In the genomic region with DNA sequence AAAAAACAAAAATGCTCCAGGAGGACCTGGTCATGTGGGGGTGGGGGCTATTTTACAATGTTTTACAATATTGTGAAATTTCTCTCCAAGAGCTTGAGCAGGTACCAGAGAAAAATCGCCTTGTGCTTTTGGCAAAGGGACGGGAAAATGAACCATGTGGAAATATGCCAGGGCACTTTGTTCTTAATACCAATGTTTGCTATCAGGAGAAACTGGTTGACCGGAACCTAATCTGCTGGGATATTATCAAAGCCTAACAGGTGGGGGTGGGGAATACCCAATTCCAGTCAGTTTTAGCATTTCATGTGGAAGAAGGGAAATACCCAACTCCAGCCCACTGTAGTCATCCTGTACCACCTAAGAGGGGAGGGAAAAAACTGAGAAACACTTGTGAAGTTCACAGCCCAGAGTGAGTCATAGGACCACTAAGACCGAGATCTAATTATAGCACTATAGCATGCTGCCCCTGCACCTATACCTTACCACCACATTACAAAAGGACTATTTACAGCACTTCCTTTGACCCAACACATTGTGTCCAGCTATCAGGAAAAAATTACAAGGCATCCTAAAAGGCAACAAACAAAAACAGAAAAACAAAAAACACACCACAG, we compare ENCODE assay signal across 14 cellular contexts.
DNase-seq lines count a peak whose midpoint lies in the region; ATAC-seq and TF ChIP-seq lines count a peak whose summit lies in the region.
"Had no signal": no experiment of that assay in that cellular context is flagged by ENCODE, and none has a peak within 500 bp of the region (broad histone marks: within the 10 kb centered on the region; RNA-seq: fewer than 3 reads in every experiment).

No MANE protein-coding gene starts in this region.

- H3K27ac ChIP-seq in IMR-90 (ENCODE audit: insufficient read depth, low read length) (no peak overlapping the region), mesenchymal stem cell (ENCODE audit: low read length, poor library complexity, severe bottlenecking) (no peak overlapping the region)
- H3K27ac ChIP-seq: colonic mucosa, RWPE1, thyroid gland had no signal

- H2BK12ac ChIP-seq in mesenchymal stem cell (ENCODE audit: low read length in 2 of 2): no peak overlapping the region

- TF ChIP-seq CTCF in GM12865 (IDR thresholded peaks at IDR 0.05; ENCODE audit: insufficient read depth, low read depth, low read length, missing control alignments): no peak
- no peak for TF ChIP-seq CTCF in IMR-90 (conservative IDR thresholded peaks at IDR 0.05; ENCODE audit: low read depth, low read length)

- DNase-seq in GM12865 (ENCODE audit: low read depth) (peak; percentile 8), IMR-90 (peak; percentile 21), mesenchymal stem cell (peak; percentile 55), kidney tubule cell (ENCODE audit: low spot score) (no peak)
- no peak for DNase-seq in stimulated activated CD4-positive, alpha-beta T cell treated with anti-CD3 and anti-CD28 coated beads, Interleukin-12 subunit alpha, Interleukin-12 subunit beta, amount 100 ng/mL, for 4 hours
- DNase-seq: activated gamma-delta T cell treated with Interleukin-2 at 50 U/mL for 16 hours; colonic mucosa; foreskin fibroblast; NCI-H774; stimulated activated CD4-positive, alpha-beta T cell treated with anti-CD3 and anti-CD28 coated beads, Interleukin-2, amount 100 ng/mL, for 48 hours; thyroid gland had no signal

- TF ChIP-seq RAD21 in IMR-90 (IDR thresholded peaks at IDR 0.05; ENCODE audit: low read length): no peak

- H3K14ac ChIP-seq in IMR-90 (replicated peaks; ENCODE audit: low read depth, low read length) (no peak overlapping the region), mesenchymal stem cell (ENCODE audit: low read length in 2 of 2) (no peak overlapping the region)

- H3K4ac ChIP-seq in IMR-90 (ENCODE audit: low read depth, low read length): no peak overlapping the region
- H3K4ac ChIP-seq in mesenchymal stem cell (ENCODE audit: low read depth in 1 of 2, low read length in 2 of 2): no peak overlapping the region

- TF ChIP-seq POLR2A in IMR-90 (IDR thresholded peaks at IDR 0.05; ENCODE audit: low read depth, low read length): no peak

- H3K9ac ChIP-seq in IMR-90 (ENCODE audit: low read depth, low read length): no peak overlapping the region
- H3K9ac ChIP-seq in mesenchymal stem cell (ENCODE audit: low read length): no peak overlapping the region

- no peak overlapping the region for H2AK9ac ChIP-seq in IMR-90 (replicated peaks; ENCODE audit: low read depth, low read length, poor library complexity)

- H2BK120ac ChIP-seq in IMR-90 (ENCODE audit: low read depth, low read length) (no peak overlapping the region), mesenchymal stem cell (ENCODE audit: low read depth, low read length) (no peak overlapping the region)

- ATAC-seq in GM19025 (IDR thresholded peaks at IDR 0.05; ENCODE audit: low read depth, unreplicated experiment) (peak; percentile 57), IMR-90 (ENCODE audit: low read depth) (no peak), HG02840 (IDR thresholded peaks at IDR 0.05; ENCODE audit: low FRiP score, unreplicated experiment) (no peak)

- H2AFZ ChIP-seq in IMR-90 (replicated peaks; ENCODE audit: low read length, poor library complexity) (no peak overlapping the region), mesenchymal stem cell (ENCODE audit: low read depth, low read length) (no peak overlapping the region)

- H3K9me3 ChIP-seq in IMR-90 (ENCODE audit: control insufficient read depth, insufficient read depth, low read length) (no peaks in the 10 kb centered on the region), mesenchymal stem cell (ENCODE audit: control insufficient read depth, low read length) (peaks cover 10% of the 10 kb centered on the region)
- H3K9me3 ChIP-seq: colonic mucosa, thyroid gland had no signal

- H3K18ac ChIP-seq in IMR-90 (ENCODE audit: low read depth, low read length) (no peak overlapping the region), mesenchymal stem cell (ENCODE audit: low read depth in 1 of 2, low read length in 2 of 2) (no peak overlapping the region)

- H4K20me1 ChIP-seq in IMR-90 (ENCODE audit: insufficient read depth, low read length): no peaks in the 10 kb centered on the region

- no peaks in the 10 kb centered on the region for H3K9me1 ChIP-seq in IMR-90 (ENCODE audit: insufficient read depth, low read length)

- POLR2A ChIA-PET in IMR-90 (lab: Charles Lee; ENCODE audit: unreplicated experiment): no interaction called here

- H4K8ac ChIP-seq in IMR-90 (ENCODE audit: low read depth in 2 of 2, low read length in 2 of 2) (no peak overlapping the region), mesenchymal stem cell (ENCODE audit: low read length) (no peak overlapping the region)

- H2AK5ac ChIP-seq in IMR-90 (ENCODE audit: low read depth, low read length): no peak overlapping the region
- H2AK5ac ChIP-seq in mesenchymal stem cell (ENCODE audit: low read length, severe bottlenecking): no peak overlapping the region

- no peak overlapping the region for H3K56ac ChIP-seq in IMR-90 (ENCODE audit: extremely low read depth, insufficient read depth, low read length)

- in situ Hi-C loops in IMR-90 (cut with MboI; ENCODE audit: low sequenced_read_pairs): no loop called here

- intact Hi-C loops in IMR-90 (cut with micrococcal nuclease): no loop called here

- H3K4me3 ChIP-seq in GM12865 (ENCODE audit: low read depth, low read length): no peak overlapping the region
- no peak overlapping the region for H3K4me3 ChIP-seq in IMR-90 (ENCODE audit: insufficient read depth, low read depth, low read length)
- H3K4me3 ChIP-seq in mesenchymal stem cell (ENCODE audit: insufficient read depth in 1 of 2, low read depth in 1 of 2, low read length in 2 of 2): no peak overlapping the region
- H3K4me3 ChIP-seq: colonic mucosa, thyroid gland had no signal

- H3K23ac ChIP-seq in IMR-90 (ENCODE audit: low read depth, low read length) (no peak overlapping the region), mesenchymal stem cell (ENCODE audit: low read length in 2 of 2) (no peak overlapping the region)

- WGBS in IMR-90 (ENCODE audit: extremely low coverage in 2 of 2, insufficient read length in 1 of 2), 2 experiments: no CpG with 5 or more reads among the region's 4 CpGs
- WGBS in mesenchymal stem cell: 86% methylated on average over 4 of the region's 4 CpGs

- dilution Hi-C loops in IMR-90 (cut with HindIII; ENCODE audit: low sequenced_read_pairs, unreplicated experiment): no loop called here

- CTCF ChIA-PET in IMR-90 (lab: Yijun Ruan, JAX): no interaction called here

- H3K4me2 ChIP-seq in IMR-90 (ENCODE audit: low read depth, low read length): no peak overlapping the region
- H3K4me2 ChIP-seq in mesenchymal stem cell (ENCODE audit: low read length, poor library complexity, severe bottlenecking): no peak overlapping the region

- H2BK15ac ChIP-seq in IMR-90 (ENCODE audit: low read depth, low read length): no peak overlapping the region
- no peak overlapping the region for H2BK15ac ChIP-seq in mesenchymal stem cell (ENCODE audit: low read depth, poor library complexity, severe bottlenecking)

- H2BK20ac ChIP-seq in IMR-90 (ENCODE audit: low read depth, low read length): no peak overlapping the region

- H2BK5ac ChIP-seq in IMR-90 (ENCODE audit: low read depth, low read length, poor library complexity, severe bottlenecking) (no peak overlapping the region), mesenchymal stem cell (ENCODE audit: low read depth, low read length, poor library complexity, severe bottlenecking) (no peak overlapping the region)

- H3K79me1 ChIP-seq in IMR-90 (ENCODE audit: low read depth in 1 of 2, low read length in 2 of 2) (no peaks in the 10 kb centered on the region), mesenchymal stem cell (replicated peaks; ENCODE audit: low read length, poor library complexity, severe bottlenecking) (no peaks in the 10 kb centered on the region)

- H3K36me3 ChIP-seq in IMR-90 (ENCODE audit: control insufficient read depth, insufficient read depth, low read length): no peaks in the 10 kb centered on the region
- no peaks in the 10 kb centered on the region for H3K36me3 ChIP-seq in mesenchymal stem cell (ENCODE audit: control insufficient read depth in 1 of 2, insufficient read depth in 2 of 2, low read depth in 1 of 2, low read length in 2 of 2)
- H3K36me3 ChIP-seq: colonic mucosa, thyroid gland had no signal

- H3K4me1 ChIP-seq in IMR-90 (ENCODE audit: control insufficient read depth, insufficient read depth, low read length) (no peaks in the 10 kb centered on the region), mesenchymal stem cell (ENCODE audit: control insufficient read depth, insufficient read depth, low read depth, low read length) (no peaks in the 10 kb centered on the region)
- H3K4me1 ChIP-seq: colonic mucosa had no signal

- no peak overlapping the region for H4K5ac ChIP-seq in IMR-90 (ENCODE audit: low read depth, low read length)

- H3K27me3 ChIP-seq in IMR-90 (ENCODE audit: control insufficient read depth, insufficient read depth, low read length) (no peaks in the 10 kb centered on the region), mesenchymal stem cell (ENCODE audit: control insufficient read depth in 1 of 2, insufficient read depth in 1 of 2, low read length in 2 of 2) (peaks cover 0 to 54% of the 10 kb centered on the region in 2 experiments)
- H3K27me3 ChIP-seq: colonic mucosa, thyroid gland had no signal

- BruUV-seq in IMR-90 (replicated peaks; lab: Mats Ljungman, UMichigan): no TSS peak

- H4K91ac ChIP-seq in IMR-90 (ENCODE audit: insufficient read depth, low read depth, low read length) (no peak overlapping the region), mesenchymal stem cell (ENCODE audit: low read length) (no peak overlapping the region)

TF ChIP-seq in IMR-90, 13 proteins besides CTCF, POLR2A, EP300 and RAD21:
- no peak for TF ChIP-seq FOS (IDR thresholded peaks at IDR 0.05; ENCODE audit: low read depth, low read length)
- TF ChIP-seq BHLHE40 (IDR thresholded peaks at IDR 0.05; ENCODE audit: low read depth, low read length): no peak
- TF ChIP-seq MXI1 (IDR thresholded peaks at IDR 0.05; ENCODE audit: borderline replicate concordance, low read depth, low read length): no peak
- TF ChIP-seq CHD1 (IDR thresholded peaks at IDR 0.05; ENCODE audit: low read depth, low read length): no peak
- TF ChIP-seq MAFK (IDR thresholded peaks at IDR 0.05; ENCODE audit: low read depth, low read length): no peak
- no peak for TF ChIP-seq RCOR1 (IDR thresholded peaks at IDR 0.05; ENCODE audit: insufficient replicate concordance, low read length)
- no peak for TF ChIP-seq RFX5 (IDR thresholded peaks at IDR 0.05; ENCODE audit: low read depth, low read length)
- no peak for TF ChIP-seq CEBPB (IDR thresholded peaks at IDR 0.05; ENCODE audit: low read depth, low read length)

Comparison
In these comparisons a context has a peak if more than half of its experiments do, and no peak if none do; other contexts are left out.
1. DNase-seq: peak in GM12865 (single experiment), IMR-90 (single experiment) and mesenchymal stem cell (single experiment); none in kidney tubule cell (single experiment) and stimulated activated CD4-positive, alpha-beta T cell treated with anti-CD3 and anti-CD28 coated beads, Interleukin-12 subunit alpha, Interleukin-12 subunit beta, amount 100 ng/mL, for 4 hours (single experiment).